1 cellular context compared by ENCODE assay signal in the genomic region with DNA sequence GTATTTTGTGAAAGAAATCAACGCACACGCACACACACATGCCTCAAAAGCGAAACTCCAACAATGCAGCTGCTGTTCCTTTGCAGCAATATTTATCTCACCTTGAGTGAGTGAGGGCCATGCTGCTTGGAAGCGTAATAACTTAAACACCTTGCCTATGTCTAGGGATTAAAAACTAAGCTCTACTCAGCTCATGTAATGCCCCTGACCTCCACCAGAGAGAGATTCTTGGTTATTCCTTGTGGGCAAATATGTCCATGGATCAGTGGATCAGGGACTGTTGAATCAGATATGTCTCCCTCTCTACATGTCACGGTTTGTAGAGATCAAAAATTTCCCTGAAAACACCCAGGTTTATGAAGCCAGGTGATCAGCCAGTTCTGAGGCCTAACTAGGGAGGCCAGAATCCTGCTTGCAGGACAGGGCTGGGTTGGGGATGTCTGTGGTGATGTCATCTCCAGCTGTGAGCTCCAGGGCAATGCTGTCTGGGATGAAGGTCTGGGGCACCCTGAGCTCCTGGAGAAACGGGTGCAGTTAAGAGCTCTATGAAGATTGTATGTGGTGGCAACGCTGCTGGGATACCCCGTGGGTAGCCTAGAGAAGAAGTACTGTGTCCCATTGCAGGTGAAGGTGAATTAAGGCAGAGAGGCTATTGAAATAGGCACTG.
TF ChIP-seq lines count a peak whose summit lies in the region.

No MANE protein-coding gene starts in this region.

TF ChIP-seq in HEK293, 187 proteins besides CTCF, POLR2A, EP300 and RAD21 (continued from another document):
- peak; percentile 79; the same call in 1 of the 2 replicates for TF ChIP-seq ZNF660 (tag by site-specific recombination; IDR thresholded peaks at IDR 0.05)
- no peak for TF ChIP-seq ZNF223 (tag by site-specific recombination; IDR thresholded peaks at IDR 0.05)
- no peak for TF ChIP-seq TCF7L2 (IDR thresholded peaks at IDR 0.05; ENCODE audit: borderline replicate concordance, low read depth, low read length)
- peak; percentile 57 for TF ChIP-seq ZNF629 (tag by site-specific recombination; IDR thresholded peaks at IDR 0.05)
- TF ChIP-seq ZSCAN23 (tag by site-specific recombination; IDR thresholded peaks at IDR 0.05): no peak
- TF ChIP-seq, protein P1, sequence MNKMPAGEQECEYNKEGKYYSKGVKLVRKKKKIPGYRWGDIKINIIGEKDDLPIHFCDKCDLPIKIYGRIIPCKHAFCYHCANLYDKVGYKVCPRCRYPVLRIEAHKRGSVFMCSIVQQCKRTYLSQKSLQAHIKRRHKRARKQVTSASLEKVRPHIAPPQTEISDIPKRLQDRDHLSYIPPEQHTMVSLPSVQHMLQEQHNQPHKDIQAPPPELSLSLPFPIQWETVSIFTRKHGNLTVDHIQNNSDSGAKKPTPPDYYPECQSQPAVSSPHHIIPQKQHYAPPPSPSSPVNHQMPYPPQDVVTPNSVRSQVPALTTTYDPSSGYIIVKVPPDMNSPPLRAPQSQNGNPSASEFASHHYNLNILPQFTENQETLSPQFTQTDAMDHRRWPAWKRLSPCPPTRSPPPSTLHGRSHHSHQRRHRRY (tag by site-specific recombination; IDR thresholded peaks at IDR 0.05): no peak
